ENCODE assay signal across 8 cellular contexts in the genomic region with DNA sequence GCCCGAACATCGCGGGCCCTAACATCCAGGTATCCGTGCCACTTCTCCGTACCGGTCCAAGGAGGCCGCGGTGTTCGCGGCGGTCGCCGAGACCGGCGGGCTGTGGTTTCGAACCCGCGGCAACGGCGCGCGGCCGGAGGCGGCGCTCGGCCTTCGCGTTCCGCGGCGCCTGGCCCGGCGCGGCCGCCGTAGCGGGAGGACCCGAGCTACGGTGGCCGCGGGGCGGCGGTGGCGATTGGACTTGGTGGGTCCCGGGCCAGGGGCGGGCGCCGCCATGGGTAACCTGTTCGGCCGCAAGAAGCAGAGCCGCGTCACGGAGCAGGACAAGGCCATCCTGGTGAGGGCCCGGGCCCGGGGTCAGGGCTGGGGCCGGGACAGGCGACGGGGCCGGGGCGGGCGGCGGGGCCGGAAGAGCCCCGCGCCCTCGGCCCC. TPM values are rescaled to one million over a fixed set of nuclear protein-coding genes. Genes with fewer than 3 reads are reported as not detected.
DNase-seq lines count a peak whose midpoint lies in the region; ATAC-seq, FAIRE-seq and TF ChIP-seq lines count a peak whose summit lies in the region.

A gene (plus strand): TSS at position 197 of the 432 bp plus-strand sequence. CDS start 78 bp downstream, at position 275.

- peak; percentile 78 for ATAC-seq in upper lobe of right lung

- H3K4me3 Mint-ChIP-seq in progenitor cell of endocrine pancreas (ENCODE audit: low read depth): peak within 1 kb of the TSS; percentile 71

- H3K27ac Mint-ChIP-seq in progenitor cell of endocrine pancreas: peak within 1 kb of the TSS; percentile 69

- H3K9me3 ChIP-seq in KOPT-K1 (ENCODE audit: insufficient read depth, low read length, poor library complexity, severe bottlenecking) (no peaks in the 10 kb centered on the region), left ventricle myocardium inferior (replicated peaks) (no peaks in the 10 kb centered on the region), upper lobe of right lung (no peaks in the 10 kb centered on the region)

- H3K27me3 ChIP-seq in left ventricle myocardium inferior (ENCODE audit: low read depth) (peaks cover 8% of the 10 kb centered on the region), upper lobe of right lung (no peaks in the 10 kb centered on the region)

- TF ChIP-seq CTCF in left ventricle myocardium inferior (IDR thresholded peaks at IDR 0.05; ENCODE audit: borderline replicate concordance): peak; percentile 54
- peak; percentile 24 for TF ChIP-seq CTCF in progenitor cell of endocrine pancreas (IDR thresholded peaks at IDR 0.05; ENCODE audit: unreplicated experiment)
- no peak for TF ChIP-seq CTCF in upper lobe of right lung (IDR thresholded peaks at IDR 0.05)

- peak; percentile 94 for FAIRE-seq in GM12892 (lab: Jason Lieb, UNC)

- peaks cover 5% of the 10 kb centered on the region for H3K36me3 Mint-ChIP-seq in progenitor cell of endocrine pancreas (ENCODE audit: insufficient read depth)

- peak within 1 kb of the TSS; percentile 85 for H3K4me3 ChIP-seq in left ventricle myocardium inferior
- H3K4me3 ChIP-seq in upper lobe of right lung: peak within 1 kb of the TSS; percentile 73

- 0 out of 2 replicates have a peak, but pooled peaks have one; percentile 41 for TF ChIP-seq POLR2A in GM12892 (IDR thresholded peaks at IDR 0.05; ENCODE audit: low read depth, low read length)

- H3K27ac ChIP-seq in KOPT-K1 (ENCODE audit: low read depth, low read length, poor library complexity, severe bottlenecking) (peak within 1 kb of the TSS; percentile 66), left ventricle myocardium inferior (replicated peaks) (peak within 1 kb of the TSS; percentile 76), upper lobe of right lung (peak within 1 kb of the TSS; percentile 63)

- peaks cover 18% of the 10 kb centered on the region for H3K36me3 ChIP-seq in KOPT-K1 (ENCODE audit: insufficient read depth, low read length)
- peaks cover 19% of the 10 kb centered on the region for H3K36me3 ChIP-seq in left ventricle myocardium inferior
- peaks cover 19% of the 10 kb centered on the region for H3K36me3 ChIP-seq in upper lobe of right lung

- H3K9me3 Mint-ChIP-seq in progenitor cell of endocrine pancreas (ENCODE audit: low read depth): no peaks in the 10 kb centered on the region

- intact Hi-C loops in left ventricle myocardium inferior (cut with micrococcal nuclease) (no loop called here), upper lobe of right lung (cut with DNase I) (no loop called here)

- DNase-seq in 8988T (peak; percentile 83), GM12892 (ENCODE audit: insufficient read length) (peak; percentile 89), T-helper 2 cell (peak; percentile 47 to 88 (median 61)), amniotic stem cell (lab: John Stamatoyannopoulos, UW) (peak; percentile 21), left ventricle myocardium inferior (peak; percentile 79), progenitor cell of endocrine pancreas (ENCODE audit: low spot score, unreplicated experiment) (peak; percentile 63), upper lobe of right lung (peak; percentile 90)

- H3K27me3 Mint-ChIP-seq in progenitor cell of endocrine pancreas: peaks cover 11% of the 10 kb centered on the region

- H3K4me1 ChIP-seq in left ventricle myocardium inferior (peaks cover 48% of the 10 kb centered on the region), upper lobe of right lung (peaks cover 29% of the 10 kb centered on the region)

- peaks cover 5% of the 10 kb centered on the region for H3K4me1 Mint-ChIP-seq in progenitor cell of endocrine pancreas (ENCODE audit: low read depth)

RNA-seq across cellular contexts. Expression of the gene that starts here (rescaled TPM):
- polyA plus RNA-seq in GM12892 (2012; ENCODE audit: missing spikeins): 11.9 TPM
- total RNA-seq in left ventricle myocardium inferior: 15.9 TPM
- total RNA-seq in progenitor cell of endocrine pancreas: 26.1 and 27.8 TPM in 2 replicates
- total RNA-seq in upper lobe of right lung: 29.9 TPM

Comparison
In these comparisons a context has a peak if more than half of its experiments do, and no peak if none do; other contexts are left out.
1. Peak in every context shown above with its lines: DNase-seq, ATAC-seq, H3K4me3 ChIP-seq and H3K27ac ChIP-seq.
2. DNase-seq: peak in every context shown above with its lines; median percentile 90 in upper lobe of right lung; 89 in GM12892; 83 in 8988T; 79 in left ventricle myocardium inferior; 63 in progenitor cell of endocrine pancreas; 61 in T-helper 2 cell; 21 in amniotic stem cell.